In the genomic region with DNA sequence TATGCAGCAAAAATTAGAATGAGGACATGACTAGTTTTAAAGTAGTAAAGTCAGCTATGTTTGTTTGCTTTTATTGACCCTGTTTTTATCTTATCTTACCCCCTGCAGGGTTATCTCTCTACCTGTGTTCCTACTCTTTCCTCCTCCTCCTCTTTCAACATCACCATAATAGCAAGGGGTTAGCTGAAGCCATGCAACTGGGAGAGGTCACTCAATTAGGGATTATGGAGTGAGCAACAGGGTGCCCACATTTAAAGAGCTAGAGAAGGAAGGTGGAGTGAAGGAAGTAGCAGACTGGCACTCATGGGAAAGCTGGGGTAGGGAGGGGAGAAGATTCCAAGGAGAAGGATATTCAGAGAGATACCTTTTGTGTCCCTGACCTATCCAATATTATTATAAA, we compare ENCODE assay signal across 9 cellular contexts.
"Had no signal": no experiment of that assay in that cellular context is flagged by ENCODE, and none has a peak within 500 bp of the region (broad histone marks: within the 10 kb centered on the region; RNA-seq: fewer than 3 reads in every experiment).

No MANE protein-coding gene starts in this region.

- H3K9me3 Mint-ChIP-seq: HFFc6 had no signal

- H3K4me1 Mint-ChIP-seq: IgD-negative memory B cell had no signal

- H3K4me3 ChIP-seq: HAP-1 had no signal

- H3K27ac Mint-ChIP-seq: HFFc6, IgD-negative memory B cell had no signal

- ATAC-seq: HCT116, HepG2 had no signal

- H3K4me3 Mint-ChIP-seq: HFFc6, IgD-negative memory B cell had no signal

- H3K27ac ChIP-seq: KMS-11 had no signal

- H3K9ac ChIP-seq: KMS-11 had no signal

- DNase-seq: GOT3, H7, HFFc6, KBM-7 had no signal

- H3K27me3 Mint-ChIP-seq: IgD-negative memory B cell had no signal

- H3K9me3 ChIP-seq: HAP-1 had no signal

- H3K36me3 ChIP-seq: HAP-1 had no signal

- H3K4me2 ChIP-seq: KMS-11 had no signal
